Comparison of ENCODE assay signal across 20 cellular contexts in genomic region chr5:73292816-73293459, GRCh38.
DNase-seq lines count a peak whose midpoint lies in the region; ATAC-seq, FAIRE-seq and TF ChIP-seq lines count a peak whose summit lies in the region.
"Had no signal": no experiment of that assay in that cellular context is flagged by ENCODE, and none has a peak within 500 bp of the region (broad histone marks: within the 10 kb centered on the region; RNA-seq: fewer than 3 reads in every experiment).

No MANE protein-coding gene starts in this region.

- H3K9me3 ChIP-seq in trophoblast cell (ENCODE audit: insufficient read depth, low read depth, low read length): no peaks in the 10 kb centered on the region

- no peak for TF ChIP-seq CTCF in RWPE1 (conservative IDR thresholded peaks at IDR 0.05; ENCODE audit: low read depth)
- no peak for TF ChIP-seq CTCF in bronchial epithelial cell (IDR thresholded peaks at IDR 0.05; ENCODE audit: insufficient read depth, low read length, severe bottlenecking)
- TF ChIP-seq CTCF in foreskin keratinocyte (conservative IDR thresholded peaks at IDR 0.05): no peak
- TF ChIP-seq CTCF in brain microvascular endothelial cell (IDR thresholded peaks at IDR 0.05; ENCODE audit: low read depth, low read length, missing control alignments): no peak

- H4K8ac ChIP-seq in trophoblast cell (ENCODE audit: low read depth, low read length): no peak overlapping the region

- no peak overlapping the region for H4K12ac ChIP-seq in trophoblast cell (ENCODE audit: low read depth, low read length)

- no peak overlapping the region for H2BK12ac ChIP-seq in trophoblast cell (ENCODE audit: low read length)

- H3K4me3 ChIP-seq in bronchial epithelial cell (ENCODE audit: low read depth, low read length): no peak overlapping the region
- H3K4me3 ChIP-seq in trophoblast cell (ENCODE audit: low read depth, low read length): no peak overlapping the region
- H3K4me3 ChIP-seq in brain microvascular endothelial cell (ENCODE audit: low read depth, low read length): no peak overlapping the region
- H3K4me3 ChIP-seq: GM23248 had no signal

- peak; percentile 41 for DNase-seq in RWPE1 (ENCODE audit: low spot score)
- peak; percentile 66 for DNase-seq in bronchial epithelial cell (ENCODE audit: low read depth)
- peak in 1 of 2 donors; percentile 61 for DNase-seq in foreskin keratinocyte
- peak; percentile 27 to 73 for DNase-seq in trophoblast cell
- no peak for DNase-seq in kidney glomerular epithelial cell (lab: John Stamatoyannopoulos, UW)
- no peak for DNase-seq in brain microvascular endothelial cell
- DNase-seq: C1 segment of cervical spinal cord; Calu3; CD4-positive, alpha-beta memory T cell; COR-L47; DMS53; DMS79 treated with DMSO at 0.1 percent for 48 hours; GM23248; H7; HCEC 1CT had no signal

- peaks cover 20% of the 10 kb centered on the region for H3K27me3 ChIP-seq in bronchial epithelial cell (ENCODE audit: control insufficient read depth, insufficient read depth, low read length)
- H3K27me3 ChIP-seq in foreskin keratinocyte: peaks cover 20% of the 10 kb centered on the region
- peaks cover 11% of the 10 kb centered on the region for H3K27me3 ChIP-seq in trophoblast cell (ENCODE audit: insufficient read depth, low read length)
- no peaks in the 10 kb centered on the region for H3K27me3 ChIP-seq in brain microvascular endothelial cell (replicated peaks)

- no peak overlapping the region for H2AK5ac ChIP-seq in trophoblast cell (ENCODE audit: low read length)

- WGBS in trophoblast cell (ENCODE audit: extremely low coverage, insufficient coverage, insufficient read length): no CpG with 5 or more reads among the region's 7 CpGs

- H3K9ac ChIP-seq in trophoblast cell (ENCODE audit: low read length): no peak overlapping the region
- H3K9ac ChIP-seq: GM23248 had no signal

- CTCF ChIA-PET in RWPE1 (lab: Yijun Ruan, JAX): interaction anchor here (0.5 to 1.6 kb wide), 4 partner anchors 11 to 207 kb away, joined by 3 to 8 read pairs (median 3); no protein-coding TSS in a partner anchor

- POLR2A ChIA-PET in RWPE1 (lab: Yijun Ruan, JAX; ENCODE audit: low non-redundant PET): no interaction called here

- no peaks in the 10 kb centered on the region for H3K79me2 ChIP-seq in trophoblast cell (ENCODE audit: control insufficient read depth, insufficient read depth, low read length, poor library complexity)

- H3K36me3 ChIP-seq in bronchial epithelial cell (ENCODE audit: control insufficient read depth, insufficient read depth, low read length) (no peaks in the 10 kb centered on the region), trophoblast cell (ENCODE audit: control insufficient read depth in 1 of 2, insufficient read depth in 2 of 2, low read length in 2 of 2) (no peaks in the 10 kb centered on the region), brain microvascular endothelial cell (replicated peaks) (no peaks in the 10 kb centered on the region)

- H2BK5ac ChIP-seq in trophoblast cell (ENCODE audit: low read depth, low read length, poor library complexity): no peak overlapping the region

- no peak overlapping the region for H3K18ac ChIP-seq in trophoblast cell (ENCODE audit: low read length)

- no peak overlapping the region for H3K27ac ChIP-seq in RWPE1
- H3K27ac ChIP-seq in foreskin keratinocyte: no peak overlapping the region
- H3K27ac ChIP-seq in trophoblast cell (ENCODE audit: low read depth, low read length): no peak overlapping the region
- H3K27ac ChIP-seq in brain microvascular endothelial cell: no peak overlapping the region
- H3K27ac ChIP-seq: GM23248 had no signal

- no peak overlapping the region for H2AFZ ChIP-seq in trophoblast cell (ENCODE audit: insufficient read depth, low read length, poor library complexity)
- H2AFZ ChIP-seq: GM23248 had no signal

- no peak overlapping the region for H4K91ac ChIP-seq in trophoblast cell (ENCODE audit: low read depth, low read length)

- ATAC-seq in foreskin keratinocyte (peak; percentile 89), HG03469 (IDR thresholded peaks at IDR 0.05; ENCODE audit: unreplicated experiment) (no peak)

- H3K4ac ChIP-seq in trophoblast cell (ENCODE audit: low read depth, low read length): no peak overlapping the region

- in situ Hi-C loops in brain microvascular endothelial cell (cut with HindIII; ENCODE audit: low pct_ligation_motif_present, low sequenced_read_pairs): no loop called here

- no peaks in the 10 kb centered on the region for H3K79me1 ChIP-seq in trophoblast cell (ENCODE audit: low read length)

- H3K4me1 ChIP-seq in foreskin keratinocyte: peaks cover 6% of the 10 kb centered on the region
- H3K4me1 ChIP-seq in trophoblast cell (ENCODE audit: control insufficient read depth in 1 of 2, insufficient read depth in 2 of 2, low read length in 2 of 2): peaks cover 0 to 3% of the 10 kb centered on the region in 2 experiments

- no peak for FAIRE-seq in bronchial epithelial cell (lab: Jason Lieb, UNC)
- FAIRE-seq: G401.6, GM12892, GM19239, H1 had no signal

- no peak overlapping the region for H3K4me2 ChIP-seq in trophoblast cell (ENCODE audit: low read length)

- no peak overlapping the region for H3K14ac ChIP-seq in trophoblast cell (ENCODE audit: low read length)

- H2BK120ac ChIP-seq in trophoblast cell (ENCODE audit: insufficient read depth, low read length, poor library complexity): no peak overlapping the region

- H3K23ac ChIP-seq in trophoblast cell (ENCODE audit: low read length): no peak overlapping the region

Comparison
In these comparisons a context has a peak if more than half of its experiments do, and no peak if none do; other contexts are left out.
1. DNase-seq: peak in RWPE1 (single experiment), bronchial epithelial cell (single experiment) and trophoblast cell (2 of 2); none in kidney glomerular epithelial cell (single experiment) and brain microvascular endothelial cell (single experiment).